In genomic region chrX:58025979-58026378, GRCh38 we compare ENCODE assay signal across 8 cellular contexts.
DNase-seq lines count a peak whose midpoint lies in the region; ATAC-seq and TF ChIP-seq lines count a peak whose summit lies in the region.

No MANE protein-coding gene starts in this region.

- ATAC-seq in activated T-cell treated with anti-CD3 and anti-CD28 coated beads, Interleukin-2, amount 50 U/mL, for 4 hours: no peak
- ATAC-seq in HG02981 (IDR thresholded peaks at IDR 0.05; ENCODE audit: unreplicated experiment): no peak
- no peak for ATAC-seq in HG03432 (IDR thresholded peaks at IDR 0.05; ENCODE audit: unreplicated experiment)

- H3K4me3 Mint-ChIP-seq in activated T-cell treated with anti-CD3 and anti-CD28 coated beads, Interleukin-2, amount 50 U/mL, for 4 hours: no peak overlapping the region
- no peak overlapping the region for H3K4me3 Mint-ChIP-seq in immature natural killer cell
- no peak overlapping the region for H3K4me3 Mint-ChIP-seq in type B pancreatic cell

- H3K4me1 Mint-ChIP-seq in activated T-cell treated with anti-CD3 and anti-CD28 coated beads, Interleukin-2, amount 50 U/mL, for 4 hours (ENCODE audit: low read depth): peaks cover 15% of the 10 kb centered on the region
- H3K4me1 Mint-ChIP-seq in immature natural killer cell: no peaks in the 10 kb centered on the region
- no peaks in the 10 kb centered on the region for H3K4me1 Mint-ChIP-seq in type B pancreatic cell (ENCODE audit: unreplicated experiment)

- H3K27ac Mint-ChIP-seq in immature natural killer cell: no peak overlapping the region
- H3K27ac Mint-ChIP-seq in type B pancreatic cell: no peak overlapping the region

- TF ChIP-seq CTCF in GM20000 (IDR thresholded peaks at IDR 0.05; ENCODE audit: extremely low read depth, missing control alignments) (peak; percentile 21), type B pancreatic cell (conservative IDR thresholded peaks at IDR 0.05) (peak; percentile 44)

- DNase-seq in Caki2 (ENCODE audit: low read depth) (peak; percentile 4), GM20000 (ENCODE audit: low spot score) (peak; percentile 1), NCI-H460 (ENCODE audit: extremely low read depth, low read depth) (peak; percentile 16), immature natural killer cell (peak; percentile 22 to 31 (median 30)), type B pancreatic cell (ENCODE audit: extremely low spot score, unreplicated experiment) (no peak)
- peak; percentile 12 for DNase-seq in activated T-cell treated with anti-CD3 and anti-CD28 coated beads, Interleukin-2, amount 50 U/mL, for 4 hours

- no peaks in the 10 kb centered on the region for H3K36me3 Mint-ChIP-seq in activated T-cell treated with anti-CD3 and anti-CD28 coated beads, Interleukin-2, amount 50 U/mL, for 4 hours (ENCODE audit: insufficient read depth)
- H3K36me3 Mint-ChIP-seq in immature natural killer cell (no peaks in the 10 kb centered on the region), type B pancreatic cell (no peaks in the 10 kb centered on the region)

- no peaks in the 10 kb centered on the region for H3K9me3 Mint-ChIP-seq in activated T-cell treated with anti-CD3 and anti-CD28 coated beads, Interleukin-2, amount 50 U/mL, for 4 hours
- H3K9me3 Mint-ChIP-seq in immature natural killer cell (no peaks in the 10 kb centered on the region), type B pancreatic cell (peaks cover 18% of the 10 kb centered on the region)

- no peaks in the 10 kb centered on the region for H3K27me3 Mint-ChIP-seq in activated T-cell treated with anti-CD3 and anti-CD28 coated beads, Interleukin-2, amount 50 U/mL, for 4 hours (ENCODE audit: low read depth)
- H3K27me3 Mint-ChIP-seq in immature natural killer cell (ENCODE audit: low read depth in 3 of 3): peaks cover 0 to 2% (median 1%) of the 10 kb centered on the region in 3 donors
- H3K27me3 Mint-ChIP-seq in type B pancreatic cell: no peaks in the 10 kb centered on the region

- in situ Hi-C loops in Caki2 (cut with HindIII; ENCODE audit: low pct_unique_long_range_greater_than_20kb, low sequenced_read_pairs): no loop called here
